1 cellular context compared by ENCODE assay signal in the genomic region with DNA sequence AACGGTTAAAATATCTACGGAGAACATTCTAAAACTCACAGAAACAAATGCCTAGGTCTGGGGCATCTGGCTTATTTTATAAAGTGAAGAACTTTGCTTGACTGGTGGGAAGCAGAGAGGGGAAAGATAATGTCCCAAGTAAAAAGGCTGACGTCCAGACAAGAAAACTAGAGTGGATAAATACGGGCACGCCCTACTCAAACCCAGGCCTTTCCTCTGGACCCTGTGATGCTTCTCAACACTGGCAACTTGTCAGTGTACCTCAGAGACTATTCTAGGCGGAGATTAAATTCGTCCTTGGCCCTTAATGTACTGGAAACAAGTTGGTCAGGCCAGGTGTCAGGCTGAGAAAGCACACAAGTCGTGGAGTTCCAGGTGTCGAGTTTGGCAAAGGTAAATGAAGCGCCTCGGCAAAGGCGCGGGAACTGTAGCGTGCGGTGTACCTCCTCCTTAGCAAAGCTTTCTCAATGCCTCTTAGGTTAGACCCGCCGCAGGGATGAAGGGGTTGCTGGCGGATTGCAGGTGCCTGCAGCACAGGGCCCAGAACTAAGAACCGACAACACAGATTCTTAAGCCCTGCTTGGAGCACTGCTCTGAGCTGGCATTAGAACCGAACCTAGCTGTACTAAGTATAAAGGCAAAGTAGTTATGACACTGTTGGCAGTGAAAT.
TF ChIP-seq lines count a peak whose summit lies in the region.

No MANE protein-coding gene starts in this region.

TF ChIP-seq in H1, 55 proteins besides CTCF, POLR2A, EP300 and RAD21:
- peak; percentile 3; the same call in 1 of the 2 replicates for TF ChIP-seq SP4 (IDR thresholded peaks at IDR 0.05; ENCODE audit: low read length)
- no peak for TF ChIP-seq SIRT6 (IDR thresholded peaks at IDR 0.05; ENCODE audit: low read length)
